In the genomic region with DNA sequence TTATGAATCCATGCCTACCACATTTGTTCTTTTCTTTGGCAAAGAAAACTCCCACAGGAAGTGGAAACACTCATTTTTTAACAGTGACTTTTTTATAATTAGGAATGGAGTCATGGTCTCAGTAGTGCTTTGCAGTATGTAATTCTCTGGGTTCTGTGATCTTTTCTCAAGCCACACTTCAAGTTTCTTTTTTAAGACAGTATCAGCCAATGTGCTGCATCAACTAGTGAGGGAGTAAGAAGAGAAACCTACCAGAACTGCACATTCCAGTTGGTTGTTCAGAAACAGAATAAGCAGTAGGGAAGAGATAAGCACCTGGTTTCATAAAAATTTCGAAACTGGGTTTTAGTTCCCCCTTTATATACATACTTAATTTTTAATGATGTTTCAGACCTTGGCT, we compare ENCODE assay signal across 18 cellular contexts.
DNase-seq lines count a peak whose midpoint lies in the region; ATAC-seq, FAIRE-seq and TF ChIP-seq lines count a peak whose summit lies in the region.
"Had no signal": no experiment of that assay in that cellular context is flagged by ENCODE, and none has a peak within 500 bp of the region (broad histone marks: within the 10 kb centered on the region; RNA-seq: fewer than 3 reads in every experiment).

No MANE protein-coding gene starts in this region.

- H3K4me3 ChIP-seq in astrocyte (ENCODE audit: insufficient read depth, low read depth, low read length), result no peak overlapping the region
- H3K4me3 ChIP-seq: BLaER1, K562 had no signal

- H3K27me3 Mint-ChIP-seq in activated CD4-positive, alpha-beta T cell treated with anti-CD3 and anti-CD28 coated beads, Interleukin-2, amount 10 ng/mL, durations not matched to agents 24 days and 14 days, result peaks cover 27% of the 10 kb centered on the region
- peaks cover 6% of the 10 kb centered on the region for H3K27me3 Mint-ChIP-seq in astrocyte (ENCODE audit: low read depth, unreplicated experiment)

- no peak overlapping the region for H3K4me3 Mint-ChIP-seq in activated CD4-positive, alpha-beta T cell treated with anti-CD3 and anti-CD28 coated beads, Interleukin-2, amount 10 ng/mL, durations not matched to agents 24 days and 14 days
- no peak overlapping the region for H3K4me3 Mint-ChIP-seq in astrocyte (ENCODE audit: unreplicated experiment)
- H3K4me3 Mint-ChIP-seq: HFFc6 had no signal

- no peak overlapping the region for H3K9ac ChIP-seq in astrocyte (ENCODE audit: low read length)
- H3K9ac ChIP-seq: BLaER1 had no signal

- peaks cover 4% of the 10 kb centered on the region for H3K27me3 ChIP-seq in astrocyte (ENCODE audit: insufficient read depth, low read length)
- H3K27me3 ChIP-seq: BLaER1 had no signal

- H3K27ac ChIP-seq in astrocyte (ENCODE audit: low read depth, low read length), result no peak overlapping the region
- H3K27ac ChIP-seq: 22Rv1, BLaER1, HL-60 had no signal

- no peak overlapping the region for H3K27ac Mint-ChIP-seq in activated CD4-positive, alpha-beta T cell treated with anti-CD3 and anti-CD28 coated beads, Interleukin-2, amount 10 ng/mL, durations not matched to agents 24 days and 14 days
- no peak overlapping the region for H3K27ac Mint-ChIP-seq in astrocyte (ENCODE audit: unreplicated experiment)
- H3K27ac Mint-ChIP-seq: HFFc6 had no signal

- H3K79me2 ChIP-seq in astrocyte (ENCODE audit: insufficient read depth, low read length), result no peaks in the 10 kb centered on the region

- H3K9me3 Mint-ChIP-seq in activated CD4-positive, alpha-beta T cell treated with anti-CD3 and anti-CD28 coated beads, Interleukin-2, amount 10 ng/mL, durations not matched to agents 24 days and 14 days, result no peaks in the 10 kb centered on the region
- H3K9me3 Mint-ChIP-seq in astrocyte (ENCODE audit: unreplicated experiment), result no peaks in the 10 kb centered on the region
- H3K9me3 Mint-ChIP-seq: HFFc6 had no signal

- H3K4me1 ChIP-seq in astrocyte (ENCODE audit: insufficient read depth, low read length), result peaks cover 10% of the 10 kb centered on the region

- no peak overlapping the region for H3K4me2 ChIP-seq in astrocyte (ENCODE audit: low read length)
- H3K4me2 ChIP-seq: BLaER1 had no signal

- no peaks in the 10 kb centered on the region for H4K20me1 ChIP-seq in astrocyte (ENCODE audit: insufficient read depth, low read length)
- H4K20me1 ChIP-seq: BLaER1 had no signal

- in situ Hi-C loops in KBM-7 (cut with MboI; ENCODE audit: low pct_unique_long_range_greater_than_20kb, low sequenced_read_pairs), result no loop called here

- TF ChIP-seq CTCF in astrocyte (IDR thresholded peaks at IDR 0.05; ENCODE audit: insufficient read depth, low read depth, low read length), result no peak

- H3K9me3 ChIP-seq in astrocyte (ENCODE audit: insufficient read depth, low read depth, low read length), result no peaks in the 10 kb centered on the region
- H3K9me3 ChIP-seq: BLaER1 had no signal

- no peak for ATAC-seq in GM19351 (IDR thresholded peaks at IDR 0.05; ENCODE audit: unreplicated experiment)
- ATAC-seq: K562 had no signal

- no peaks in the 10 kb centered on the region for H3K36me3 Mint-ChIP-seq in activated CD4-positive, alpha-beta T cell treated with anti-CD3 and anti-CD28 coated beads, Interleukin-2, amount 10 ng/mL, durations not matched to agents 24 days and 14 days (ENCODE audit: low read depth)
- no peaks in the 10 kb centered on the region for H3K36me3 Mint-ChIP-seq in astrocyte (ENCODE audit: low read depth, unreplicated experiment)

- no peak for FAIRE-seq in astrocyte (lab: Jason Lieb, UNC)
- FAIRE-seq in HTR-8/SVneo (lab: Jason Lieb, UNC), result no peak
- FAIRE-seq: GM12891, GM19239, K562 had no signal

- H3K36me3 ChIP-seq in astrocyte (ENCODE audit: insufficient read depth, low read length), result no peaks in the 10 kb centered on the region
- H3K36me3 ChIP-seq: BLaER1 had no signal

- intact Hi-C loops in activated CD4-positive, alpha-beta T cell treated with anti-CD3 and anti-CD28 coated beads, Interleukin-2, amount 10 ng/mL, durations not matched to agents 24 days and 14 days (cut with micrococcal nuclease), result no loop called here

- H2AFZ ChIP-seq in astrocyte (ENCODE audit: low read depth, low read length), result peak overlapping the region; percentile 9

- peaks cover 37% of the 10 kb centered on the region for H3K4me1 Mint-ChIP-seq in activated CD4-positive, alpha-beta T cell treated with anti-CD3 and anti-CD28 coated beads, Interleukin-2, amount 10 ng/mL, durations not matched to agents 24 days and 14 days
- peaks cover 7% of the 10 kb centered on the region for H3K4me1 Mint-ChIP-seq in astrocyte (ENCODE audit: low read depth, unreplicated experiment)

- DNase-seq in activated CD4-positive, alpha-beta T cell treated with anti-CD3 and anti-CD28 coated beads, Interleukin-2, amount 10 ng/mL, durations not matched to agents 24 days and 14 days, result peak; percentile 29
- DNase-seq in activated CD4-positive, alpha-beta T cell treated with anti-CD3 and anti-CD28 coated beads, Interleukin-2, amount 50 U/mL, for 4 hours, result no peak
- peak; percentile 33 for DNase-seq in NCI-H226
- DNase-seq in astrocyte (ENCODE audit: low read depth), result no peak
- no peak for DNase-seq in SIG-M5 (lab: John Stamatoyannopoulos, UW)
- no peak for DNase-seq in KBM-7
- DNase-seq in HTR-8/SVneo (ENCODE audit: insufficient read length, low spot score), result no peak
- DNase-seq: AML-193, DMS53, HCEC 1CT, HFFc6 had no signal

Comparison
In these comparisons a context has a peak if more than half of its experiments do, and no peak if none do; other contexts are left out.
1. DNase-seq: peak in activated CD4-positive, alpha-beta T cell treated with anti-CD3 and anti-CD28 coated beads, Interleukin-2, amount 10 ng/mL, durations not matched to agents 24 days and 14 days (single experiment) and NCI-H226 (single experiment); none in activated CD4-positive, alpha-beta T cell treated with anti-CD3 and anti-CD28 coated beads, Interleukin-2, amount 50 U/mL, for 4 hours (0 of 2), astrocyte (single experiment), SIG-M5 (single experiment), KBM-7 (single experiment) and HTR-8/SVneo (single experiment).